In genomic region chr4:5959221-5959982, GRCh38 we compare ENCODE assay signal across 13 cellular contexts. TPM values are rescaled to one million over a fixed set of nuclear protein-coding genes. Genes with fewer than 3 reads are reported as not detected.
"Had no signal": no experiment of that assay in that cellular context is flagged by ENCODE, and none has a peak within 500 bp of the region (broad histone marks: within the 10 kb centered on the region; RNA-seq: fewer than 3 reads in every experiment).

No MANE protein-coding gene starts in this region.

- H3K36me3 ChIP-seq: adrenal gland, tibial nerve, vagina had no signal

- H3K27ac Mint-ChIP-seq: activated naive CD4-positive, alpha-beta T cell treated with anti-CD3 and anti-CD28 coated beads, Interleukin-2, amount 50 U/mL, for 24 hours; activated T-cell treated with anti-CD3 and anti-CD28 coated beads, Interleukin-2, amount 50 U/mL, for 24 hours; stimulated activated effector memory CD8-positive, alpha-beta T cell treated with anti-CD3 and anti-CD28 coated beads, Interleukin-12 subunit alpha, Interleukin-12 subunit beta, amount 100 ng/mL, for 72 hours had no signal

- H3K27ac ChIP-seq: adrenal gland, hepatocyte, parathyroid adenoma, tibial nerve, vagina had no signal

- H3K9me3 ChIP-seq: adrenal gland, tibial nerve, vagina had no signal

- H3K79me2 ChIP-seq: hepatocyte, parathyroid adenoma had no signal

- H2AFZ ChIP-seq: hepatocyte, parathyroid adenoma had no signal

- H3K9me3 Mint-ChIP-seq: activated naive CD4-positive, alpha-beta T cell treated with anti-CD3 and anti-CD28 coated beads, Interleukin-2, amount 50 U/mL, for 24 hours; activated T-cell treated with anti-CD3 and anti-CD28 coated beads, Interleukin-2, amount 50 U/mL, for 24 hours; neural crest cell; stimulated activated effector memory CD8-positive, alpha-beta T cell treated with anti-CD3 and anti-CD28 coated beads, Interleukin-12 subunit alpha, Interleukin-12 subunit beta, amount 100 ng/mL, for 72 hours had no signal

- DNase-seq: activated CD4-positive, alpha-beta T cell treated with anti-CD3 and anti-CD28 coated beads for 1 hour; activated CD4-positive, alpha-beta T cell treated with anti-CD3 and anti-CD28 coated beads, Interleukin-2, amount 50 U/mL, for 48 hours; activated T-cell treated with anti-CD3 and anti-CD28 coated beads, Interleukin-2, amount 50 U/mL, for 24 hours had no signal

- H3K4me3 ChIP-seq: adrenal gland, hepatocyte, tibial nerve, vagina had no signal

- H3K27me3 Mint-ChIP-seq: activated T-cell treated with anti-CD3 and anti-CD28 coated beads, Interleukin-2, amount 50 U/mL, for 24 hours had no signal

- H3K4me1 ChIP-seq: parathyroid adenoma, tibial nerve had no signal

- H3K4me1 Mint-ChIP-seq: activated naive CD4-positive, alpha-beta T cell treated with anti-CD3 and anti-CD28 coated beads, Interleukin-2, amount 50 U/mL, for 24 hours; stimulated activated effector memory CD8-positive, alpha-beta T cell treated with anti-CD3 and anti-CD28 coated beads, Interleukin-12 subunit alpha, Interleukin-12 subunit beta, amount 100 ng/mL, for 72 hours had no signal

- H3K36me3 Mint-ChIP-seq: activated naive CD4-positive, alpha-beta T cell treated with anti-CD3 and anti-CD28 coated beads, Interleukin-2, amount 50 U/mL, for 24 hours; stimulated activated effector memory CD8-positive, alpha-beta T cell treated with anti-CD3 and anti-CD28 coated beads, Interleukin-12 subunit alpha, Interleukin-12 subunit beta, amount 100 ng/mL, for 72 hours had no signal

- H3K4me3 Mint-ChIP-seq: activated naive CD4-positive, alpha-beta T cell treated with anti-CD3 and anti-CD28 coated beads, Interleukin-2, amount 50 U/mL, for 24 hours; activated T-cell treated with anti-CD3 and anti-CD28 coated beads, Interleukin-2, amount 50 U/mL, for 24 hours; neural crest cell; stimulated activated effector memory CD8-positive, alpha-beta T cell treated with anti-CD3 and anti-CD28 coated beads, Interleukin-12 subunit alpha, Interleukin-12 subunit beta, amount 100 ng/mL, for 72 hours had no signal

- H3K4me2 ChIP-seq: hepatocyte had no signal

- H3K27me3 ChIP-seq: tibial nerve, vagina had no signal

RNA-seq across cellular contexts. Expression of gene C4orf50, which starts 58.8 kb away (rescaled TPM):
- total RNA-seq: hepatocyte, kidney epithelial cell, renal cortical epithelial cell had no signal
- polyA plus RNA-seq: hepatocyte had no signal
